ENCODE assay signal across 1 cellular context in genomic region chr16:31105677-31106213, GRCh38.
TF ChIP-seq lines count a peak whose summit lies in the region.

No MANE protein-coding gene starts in this region.

TF ChIP-seq in GM12878, 131 proteins besides CTCF, POLR2A, EP300 and RAD21 (continued from another document and continues in another):
- no peak for TF ChIP-seq ZBTB11 (CRISPR knock-in tag; IDR thresholded peaks at IDR 0.05)
- TF ChIP-seq BCLAF1 (IDR thresholded peaks at IDR 0.05) = no peak
- no peak for TF ChIP-seq ATF7 (IDR thresholded peaks at IDR 0.05; ENCODE audit: low read depth)
- TF ChIP-seq BACH1 (IDR thresholded peaks at IDR 0.05; ENCODE audit: borderline replicate concordance) = no peak
- TF ChIP-seq JUND (IDR thresholded peaks at IDR 0.05; ENCODE audit: low read depth, low read length) = no peak
- TF ChIP-seq CBX5 (IDR thresholded peaks at IDR 0.05; ENCODE audit: low read depth) = no peak
- no peak for TF ChIP-seq IRF3 (IDR thresholded peaks at IDR 0.05)
- no peak for TF ChIP-seq MXI1 (IDR thresholded peaks at IDR 0.05; ENCODE audit: low read depth, low read length)
- peak; percentile 13 for TF ChIP-seq USF1 (IDR thresholded peaks at IDR 0.05; ENCODE audit: borderline replicate concordance, extremely low read length, insufficient read depth, low read depth, low read length)
- no peak for TF ChIP-seq FOXK2 (IDR thresholded peaks at IDR 0.05)
- TF ChIP-seq SMC3 (IDR thresholded peaks at IDR 0.05; ENCODE audit: borderline replicate concordance, low read length) = peak; percentile 35; the same call in 1 of the 2 replicates
- no peak for TF ChIP-seq REST (IDR thresholded peaks at IDR 0.05; ENCODE audit: low read depth, low read length)
- TF ChIP-seq ZNF24 (IDR thresholded peaks at IDR 0.05) = no peak
- TF ChIP-seq ZZZ3 (IDR thresholded peaks at IDR 0.05; ENCODE audit: control insufficient read depth, insufficient read length, low read depth) = no peak
- TF ChIP-seq SREBF1 (IDR thresholded peaks at IDR 0.05; ENCODE audit: low read length) = no peak
- no peak for TF ChIP-seq RFX5 (IDR thresholded peaks at IDR 0.05; ENCODE audit: low read depth, low read length)
- TF ChIP-seq MYC (IDR thresholded peaks at IDR 0.05; ENCODE audit: insufficient read depth, insufficient read length, insufficient replicate concordance, low read length, severe bottlenecking) = no peak
- TF ChIP-seq KDM1A (IDR thresholded peaks at IDR 0.05; ENCODE audit: borderline replicate concordance) = no peak
- no peak for TF ChIP-seq STAT3 (IDR thresholded peaks at IDR 0.05; ENCODE audit: low read depth, low read length)
- peak; percentile 52; the same call in 1 of the 2 replicates for TF ChIP-seq SMARCA5 (IDR thresholded peaks at IDR 0.05)
- TF ChIP-seq MTA2 (IDR thresholded peaks at IDR 0.05; ENCODE audit: low read depth) = peak; percentile 16; the same call in 1 of the 2 replicates
- TF ChIP-seq EED (IDR thresholded peaks at IDR 0.05; ENCODE audit: low read depth) = no peak
- TF ChIP-seq ZNF217 (IDR thresholded peaks at IDR 0.05) = no peak
- TF ChIP-seq PAX8 (IDR thresholded peaks at IDR 0.05) = no peak
- TF ChIP-seq SP1 (IDR thresholded peaks at IDR 0.05; ENCODE audit: low read depth, low read length) = peak; percentile 30
- no peak for TF ChIP-seq ZBTB4 (CRISPR knock-in tag; IDR thresholded peaks at IDR 0.05)
- TF ChIP-seq YBX1 (IDR thresholded peaks at IDR 0.05) = no peak
- no peak for TF ChIP-seq RBBP5 (conservative IDR thresholded peaks at IDR 0.05)
- no peak for TF ChIP-seq ELK1 (IDR thresholded peaks at IDR 0.05; ENCODE audit: low read depth, low read length)
- TF ChIP-seq ZNF687 (IDR thresholded peaks at IDR 0.05) = peak; percentile 68
- TF ChIP-seq NR2C1 (IDR thresholded peaks at IDR 0.05) = peak; percentile 48; the same call in 1 of the 2 replicates
- TF ChIP-seq KLF5 (IDR thresholded peaks at IDR 0.05; ENCODE audit: partially characterized antibody) = no peak
- TF ChIP-seq GABPA (IDR thresholded peaks at IDR 0.05; ENCODE audit: low read depth) = no peak
- TF ChIP-seq ZBED1 (IDR thresholded peaks at IDR 0.05; ENCODE audit: borderline replicate concordance) = no peak
- peak; percentile 32 for TF ChIP-seq RUNX3 (IDR thresholded peaks at IDR 0.05; ENCODE audit: low read length)
- no peak for TF ChIP-seq ATF2 (IDR thresholded peaks at IDR 0.05; ENCODE audit: low read length)
- no peak for TF ChIP-seq BCL11A (IDR thresholded peaks at IDR 0.05; ENCODE audit: low read depth, low read length)
- TF ChIP-seq HCFC1 (IDR thresholded peaks at IDR 0.05; ENCODE audit: low read length) = no peak; the same call in 1 of the 2 replicates
